In genomic region chr22:39463277-39463676, GRCh38 we compare ENCODE assay signal across 18 cellular contexts. TPM values are rescaled to one million over a fixed set of nuclear protein-coding genes. Genes with fewer than 3 reads are reported as not detected.
DNase-seq lines count a peak whose midpoint lies in the region; ATAC-seq and TF ChIP-seq lines count a peak whose summit lies in the region.
"Had no signal": no experiment of that assay in that cellular context is flagged by ENCODE, and none has a peak within 500 bp of the region (broad histone marks: within the 10 kb centered on the region; RNA-seq: fewer than 3 reads in every experiment).

No MANE protein-coding gene starts in this region.

- H3K27ac ChIP-seq in right atrium auricular region (peak overlapping the region; percentile 64 to 74), gastroesophageal sphincter (peak overlapping the region in 3 of 4 donors; percentile 58 to 70 (median 59)), gastrocnemius medialis (peak overlapping the region; percentile 61 to 80 (median 68))
- H3K27ac ChIP-seq: prostate gland had no signal

- no peak for DNase-seq in right atrium auricular region (ENCODE audit: low spot score)
- no peak for DNase-seq in left cardiac atrium
- no peak for DNase-seq in gastrocnemius medialis
- DNase-seq in activated naive CD4-positive, alpha-beta T cell (lab: John Stamatoyannopoulos, UW) = no peak
- DNase-seq in activated CD4-positive, alpha-beta T cell treated with anti-CD3 and anti-CD28 coated beads for 1 hour = no peak
- DNase-seq in AG08395 (ENCODE audit: low spot score) = no peak
- DNase-seq: activated CD4-positive, alpha-beta T cell treated with anti-CD3 and anti-CD28 coated beads, Interleukin-2, amount 50 U/mL, for 48 hours; activated naive CD8-positive, alpha-beta T cell treated with anti-CD3 and anti-CD28 coated beads, Interleukin-2, amount 10 ng/mL, durations not matched to agents 7 days and 5 days; activated T-cell treated with anti-CD3 and anti-CD28 coated beads, Interleukin-2, amount 50 U/mL, for 48 hours; IMR-90; naive B cell; NCI-H69; SW 1271 had no signal

- TF ChIP-seq CTCF in right atrium auricular region (IDR thresholded peaks at IDR 0.05) (no peak), gastroesophageal sphincter (IDR thresholded peaks at IDR 0.05) (no peak), gastrocnemius medialis (IDR thresholded peaks at IDR 0.05 in 4 of 5, conservative IDR thresholded peaks at IDR 0.05 in 1 of 5) (no peak)

- no peak for TF ChIP-seq EP300 in gastroesophageal sphincter (IDR thresholded peaks at IDR 0.05)

- 50 to 73% methylated on average over 1 to 2 of the region's 6 CpGs for WGBS in gastroesophageal sphincter (ENCODE audit: low coverage in 1 of 2), 2 donors

- no peak for ATAC-seq in left cardiac atrium
- ATAC-seq in gastroesophageal sphincter = no peak
- no peak for ATAC-seq in gastrocnemius medialis
- ATAC-seq in HG03432 (IDR thresholded peaks at IDR 0.05; ENCODE audit: unreplicated experiment) = no peak
- ATAC-seq: CD8-positive, alpha-beta T cell had no signal

- no peaks in the 10 kb centered on the region for H3K36me3 ChIP-seq in right atrium auricular region
- no peaks in the 10 kb centered on the region for H3K36me3 ChIP-seq in gastroesophageal sphincter
- no peaks in the 10 kb centered on the region for H3K36me3 ChIP-seq in gastrocnemius medialis
- H3K36me3 ChIP-seq: prostate gland had no signal

- H3K27me3 ChIP-seq in right atrium auricular region (no peaks in the 10 kb centered on the region), gastroesophageal sphincter (peaks cover 25% of the 10 kb centered on the region), gastrocnemius medialis (peaks cover 0 to 5% (median 4%) of the 10 kb centered on the region in 3 donors)

- no peak for TF ChIP-seq POLR2A in gastroesophageal sphincter (IDR thresholded peaks at IDR 0.05)
- TF ChIP-seq POLR2A in gastrocnemius medialis (IDR thresholded peaks at IDR 0.05) = no peak

- H3K4me1 ChIP-seq in right atrium auricular region = peaks cover 0 to 35% of the 10 kb centered on the region in 2 donors
- peaks cover 0 to 42% (median 0%) of the 10 kb centered on the region in 3 donors for H3K4me1 ChIP-seq in gastroesophageal sphincter
- peaks cover 7 to 17% of the 10 kb centered on the region in 2 donors for H3K4me1 ChIP-seq in gastrocnemius medialis
- H3K4me1 ChIP-seq: prostate gland had no signal

- H3K4me3 ChIP-seq in right atrium auricular region (no peak overlapping the region), gastroesophageal sphincter (no peak overlapping the region), gastrocnemius medialis (no peak overlapping the region)
- H3K4me3 ChIP-seq: GM23338, prostate gland had no signal

- in situ Hi-C loops in gastrocnemius medialis (cut with MboI; ENCODE audit: low sequenced_read_pairs in 4 of 4) = no loop called here

- H3K9me3 ChIP-seq in right atrium auricular region (no peaks in the 10 kb centered on the region), gastroesophageal sphincter (no peaks in the 10 kb centered on the region), gastrocnemius medialis (no peaks in the 10 kb centered on the region)
- H3K9me3 ChIP-seq: prostate gland had no signal

- intact Hi-C loops in left cardiac atrium (cut with DNase I) (no loop called here), gastrocnemius medialis (cut with DNase I; ENCODE audit: low total_unique reads) (loop anchor here (2.0 kb wide), 1 partner anchor 66 kb away; no protein-coding TSS in a partner anchor)

RNA-seq across cellular contexts. Expression of gene MGAT3, which starts 6.5 kb away (rescaled TPM):
- total RNA-seq in right atrium auricular region (10 to 100 TPM in 1 of 2 donors, 1 to 10 TPM in 1; 2.9 to 11.3 TPM), left cardiac atrium (10 to 100 TPM; 11.6 to 13.7 TPM), gastroesophageal sphincter (1 to 10 TPM; 2.6 to 3.9 (median 2.9) TPM), gastrocnemius medialis (1 to 10 TPM in 1 of 4 donors, under 1 TPM in 3; 0.55 to 1.0 (median 0.59) TPM)

RNA-seq across cellular contexts. Expression of gene MIEF1, which starts 38.8 kb away (rescaled TPM):
- total RNA-seq in right atrium auricular region (10 to 100 TPM; 14.4 to 22.1 TPM), left cardiac atrium (10 to 100 TPM; 18.1 to 29.0 TPM), gastroesophageal sphincter (10 to 100 TPM; 17.8 to 28.3 (median 21.4) TPM), gastrocnemius medialis (10 to 100 TPM; 11.4 to 25.4 (median 12.9) TPM)

RNA-seq across cellular contexts. Expression of gene ATF4, which starts 57.1 kb away (rescaled TPM):
- total RNA-seq in right atrium auricular region (100 to 1,000 TPM; 155 to 256 TPM), left cardiac atrium (100 to 1,000 TPM; 203 to 294 TPM), gastroesophageal sphincter (100 to 1,000 TPM; 450 to 718 (median 563) TPM), gastrocnemius medialis (100 to 1,000 TPM; 480 to 666 (median 533) TPM)
